14 cellular contexts compared by ENCODE assay signal in the genomic region with DNA sequence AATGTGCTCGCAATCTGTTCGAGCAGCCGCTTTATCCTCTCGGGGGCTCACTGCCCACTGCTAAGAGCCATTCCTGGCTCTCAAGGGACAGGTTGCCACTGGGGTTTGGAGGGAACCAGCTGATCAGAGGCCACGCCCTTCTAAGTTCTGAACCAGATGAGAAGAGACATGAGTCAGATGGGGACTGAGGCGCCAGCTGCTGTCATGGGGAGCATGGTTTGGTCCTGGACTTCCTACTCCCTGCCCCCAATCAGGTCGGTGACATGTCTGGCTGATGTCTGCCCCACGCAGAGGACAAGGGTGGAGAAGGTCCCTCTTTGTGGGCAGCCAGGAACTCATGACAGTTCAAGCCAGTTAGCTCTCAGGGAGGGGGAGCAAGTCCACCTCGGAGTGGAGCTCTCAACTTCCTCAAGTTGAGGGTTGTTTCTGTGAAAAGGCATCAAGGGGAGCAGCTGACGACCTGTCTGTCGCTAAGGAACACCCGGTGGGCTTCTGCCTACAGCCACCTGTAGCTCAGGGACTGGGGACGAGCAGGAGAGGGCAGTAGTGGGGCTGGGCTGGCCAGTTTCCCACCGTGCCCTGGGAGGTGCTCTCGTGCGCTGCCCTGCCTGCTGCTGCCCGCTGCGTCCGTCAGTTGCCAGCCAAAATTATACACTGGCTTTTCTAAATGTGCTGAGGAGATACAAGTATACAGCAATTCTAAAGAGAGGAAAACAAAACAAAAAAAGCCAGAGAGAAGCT. TPM values are rescaled to one million over a fixed set of nuclear protein-coding genes. Genes with fewer than 3 reads are reported as not detected.
DNase-seq lines count a peak whose midpoint lies in the region; ATAC-seq and TF ChIP-seq lines count a peak whose summit lies in the region.
"Had no signal": no experiment of that assay in that cellular context is flagged by ENCODE, and none has a peak within 500 bp of the region (broad histone marks: within the 10 kb centered on the region; RNA-seq: fewer than 3 reads in every experiment).

No MANE protein-coding gene starts in this region.

- no peaks in the 10 kb centered on the region for H3K9me3 ChIP-seq in neural progenitor cell (ENCODE audit: low read depth)
- H3K9me3 ChIP-seq: heart right ventricle had no signal

- TF ChIP-seq CTCF in neural progenitor cell (IDR thresholded peaks at IDR 0.05): peak; percentile 22

- H2AFZ ChIP-seq in neural progenitor cell (replicated peaks): no peak overlapping the region

- no peak for ATAC-seq in activated CD4-positive, CD25-positive, alpha-beta regulatory T cell treated with anti-CD3 and anti-CD28 coated beads, Interleukin-2, amount 50 U/mL, for 24 hours
- no peak for ATAC-seq in GM21619 (IDR thresholded peaks at IDR 0.05; ENCODE audit: unreplicated experiment)

- no peaks in the 10 kb centered on the region for H3K79me2 ChIP-seq in neural progenitor cell (ENCODE audit: low read depth)

- no peak overlapping the region for H3K4me2 ChIP-seq in neural progenitor cell

- H3F3A ChIP-seq in neural progenitor cell (ENCODE audit: low read depth): no peaks in the 10 kb centered on the region

- H3K9ac ChIP-seq in neural progenitor cell: no peak overlapping the region

- H3K9me3 Mint-ChIP-seq in neural progenitor cell: no peaks in the 10 kb centered on the region
- H3K9me3 Mint-ChIP-seq: naive B cell had no signal

- H3K27ac ChIP-seq in neural progenitor cell: no peak overlapping the region

- H3K27me3 ChIP-seq in neural progenitor cell: no peaks in the 10 kb centered on the region
- H3K27me3 ChIP-seq: heart right ventricle had no signal

- no peak overlapping the region for H3K4me3 ChIP-seq in neural progenitor cell
- H3K4me3 ChIP-seq: heart right ventricle had no signal

- no peaks in the 10 kb centered on the region for H3K4me1 ChIP-seq in neural progenitor cell

- H3K36me3 ChIP-seq in neural progenitor cell: no peaks in the 10 kb centered on the region

- no peak overlapping the region for H3K27ac Mint-ChIP-seq in neural progenitor cell

- H3K36me3 Mint-ChIP-seq in neural progenitor cell: peaks cover 9% of the 10 kb centered on the region

- peak; percentile 39 for DNase-seq in activated CD4-positive, alpha-beta T cell treated with anti-CD3 and anti-CD28 coated beads for 48 hours
- no peak for DNase-seq in activated CD4-positive, alpha-beta T cell treated with anti-CD3 and anti-CD28 coated beads, Interleukin-2, amount 50 U/mL, for 4 hours
- DNase-seq in MV-4-11 (lab: John Stamatoyannopoulos, UW) (peak; percentile 40), cerebellum (ENCODE audit: low spot score) (peak; percentile 63), neural progenitor cell (ENCODE audit: low spot score) (peak; percentile 10), foreskin melanocyte (no peak)
- DNase-seq: AML-193, cerebellar nuclear complex, heart right ventricle, naive B cell, NCI-H187, RPMI8226 had no signal

- H4K20me1 ChIP-seq in neural progenitor cell (ENCODE audit: low read depth): no peaks in the 10 kb centered on the region

- no peaks in the 10 kb centered on the region for H3K4me1 Mint-ChIP-seq in neural progenitor cell

- H3K4me3 Mint-ChIP-seq in neural progenitor cell: no peak overlapping the region
- H3K4me3 Mint-ChIP-seq: naive B cell had no signal

- peaks cover 5% of the 10 kb centered on the region for H3K27me3 Mint-ChIP-seq in neural progenitor cell (ENCODE audit: insufficient read depth, low read depth)
- H3K27me3 Mint-ChIP-seq: naive B cell had no signal

RNA-seq across cellular contexts. Expression of a gene that starts 20.4 kb away (rescaled TPM):
- total RNA-seq in cerebellum (52.7 TPM), neural progenitor cell (ENCODE audit: low replicate concordance) (164 and 233 TPM in 2 replicates)

RNA-seq across cellular contexts. Expression of a gene that starts 54.9 kb away (rescaled TPM):
- total RNA-seq in cerebellum: 18.1 TPM
- 10.2 and 13.1 TPM in 2 replicates for total RNA-seq in neural progenitor cell (ENCODE audit: low replicate concordance)

Comparison
In these comparisons a context has a peak if more than half of its experiments do, and no peak if none do; other contexts are left out.
1. DNase-seq: peak in activated CD4-positive, alpha-beta T cell treated with anti-CD3 and anti-CD28 coated beads for 48 hours (single experiment), MV-4-11 (single experiment), cerebellum (single experiment) and neural progenitor cell (single experiment); none in activated CD4-positive, alpha-beta T cell treated with anti-CD3 and anti-CD28 coated beads, Interleukin-2, amount 50 U/mL, for 4 hours (0 of 2) and foreskin melanocyte (single experiment).